Comparison of ENCODE assay signal across 9 cellular contexts in genomic region chr14:22837750-22838538, GRCh38. TPM values are rescaled to one million over a fixed set of nuclear protein-coding genes. Genes with fewer than 3 reads are reported as not detected.
A peak's percentile ranks its signal among the peaks of the same experiment; 100 is the strongest.
DNase-seq lines count a peak whose midpoint lies in the region; ATAC-seq, FAIRE-seq and TF ChIP-seq lines count a peak whose summit lies in the region.
"Had no signal": no experiment of that assay in that cellular context is flagged by ENCODE, and none has a peak within 500 bp of the region (broad histone marks: within the 10 kb centered on the region; RNA-seq: fewer than 3 reads in every experiment).

No MANE protein-coding gene starts in this region.

- no peak for FAIRE-seq in GM12892 (lab: Jason Lieb, UNC)
- no peak for FAIRE-seq in D721Med (lab: Jason Lieb, UNC)
- FAIRE-seq: H54 had no signal

- no peaks in the 10 kb centered on the region for H3K9me3 Mint-ChIP-seq in stimulated activated naive B cell treated with anti-CD40 and anti-IgM and Interleukin-4, amounts not matched to agents 10 μg/mL and 1 μg/mL and 100 μg/mL, for 72 hours

- H3K27me3 Mint-ChIP-seq in stimulated activated naive B cell treated with anti-CD40 and anti-IgM and Interleukin-4, amounts not matched to agents 10 μg/mL and 1 μg/mL and 100 μg/mL, for 72 hours = peaks cover 9 to 20% of the 10 kb centered on the region in 2 donors

- ATAC-seq in stimulated activated naive B cell treated with anti-CD40 and anti-IgM and Interleukin-4, amounts not matched to agents 10 μg/mL and 1 μg/mL and 100 μg/mL, for 72 hours (replicated peaks) = peak; percentile 10 to 12
- ATAC-seq in HG03354 (IDR thresholded peaks at IDR 0.05; ENCODE audit: poor library complexity, severe bottlenecking, unreplicated experiment) = no peak

- H3K4me3 ChIP-seq in iPS-20b (ENCODE audit: low read length) = peak overlapping the region; percentile 90

- H3K9me3 ChIP-seq in iPS-20b (ENCODE audit: insufficient read depth, low read depth, low read length) = no peaks in the 10 kb centered on the region

- TF ChIP-seq POLR2A in GM12892 (IDR thresholded peaks at IDR 0.05; ENCODE audit: low read depth, low read length) = no peak

- peaks cover 15 to 33% of the 10 kb centered on the region in 2 donors for H3K4me1 Mint-ChIP-seq in stimulated activated naive B cell treated with anti-CD40 and anti-IgM and Interleukin-4, amounts not matched to agents 10 μg/mL and 1 μg/mL and 100 μg/mL, for 72 hours

- peaks cover 37% of the 10 kb centered on the region for H3K36me3 ChIP-seq in iPS-20b (ENCODE audit: insufficient read depth, low read depth, low read length)

- peak overlapping the region; percentile 93 for H3K9ac ChIP-seq in iPS-20b (ENCODE audit: low read depth, low read length)

- peak overlapping the region; percentile 52 for H3K27ac ChIP-seq in iPS-20b (ENCODE audit: low read length)

- H3K4me3 Mint-ChIP-seq in stimulated activated naive B cell treated with anti-CD40 and anti-IgM and Interleukin-4, amounts not matched to agents 10 μg/mL and 1 μg/mL and 100 μg/mL, for 72 hours = peak overlapping the region; percentile 96 to 99

- H3K36me3 Mint-ChIP-seq in stimulated activated naive B cell treated with anti-CD40 and anti-IgM and Interleukin-4, amounts not matched to agents 10 μg/mL and 1 μg/mL and 100 μg/mL, for 72 hours = peaks cover 12 to 29% of the 10 kb centered on the region in 2 donors

- no peak overlapping the region for H3K27ac Mint-ChIP-seq in stimulated activated naive B cell treated with anti-CD40 and anti-IgM and Interleukin-4, amounts not matched to agents 10 μg/mL and 1 μg/mL and 100 μg/mL, for 72 hours

- peaks cover 20% of the 10 kb centered on the region; the same call in 1 of the 2 replicates for H3K4me1 ChIP-seq in iPS-20b (ENCODE audit: insufficient read depth, low read length)

- H3K27me3 ChIP-seq in iPS-20b (ENCODE audit: insufficient read depth, low read length) = peaks cover 14% of the 10 kb centered on the region; the same call in 1 of the 2 replicates

- TF ChIP-seq CTCF in D721Med (IDR thresholded peaks at IDR 0.05; ENCODE audit: insufficient read depth, missing control alignments) = no peak

- peak; percentile 39 for DNase-seq in HK-2 (ENCODE audit: unreplicated experiment)
- peak; percentile 64 for DNase-seq in astrocyte of the hippocampus (ENCODE audit: low read depth, low spot score)
- DNase-seq in stimulated activated naive B cell treated with anti-CD40 and anti-IgM and Interleukin-4, amounts not matched to agents 10 μg/mL and 1 μg/mL and 100 μg/mL, for 72 hours = no peak
- DNase-seq in GM12892 (ENCODE audit: insufficient read length) = no peak
- DNase-seq in NCI-H2227 (lab: John Stamatoyannopoulos, UW; ENCODE audit: unreplicated experiment) = no peak
- no peak for DNase-seq in D721Med (ENCODE audit: insufficient read length, low spot score)

RNA-seq across cellular contexts. Expression of gene MMP14, which starts 1.6 kb away (rescaled TPM):
- 0.74 TPM for polyA plus RNA-seq in GM12892 (2012; ENCODE audit: missing spikeins)

RNA-seq across cellular contexts. Expression of gene MRPL52, which starts 8.3 kb away (rescaled TPM):
- polyA plus RNA-seq in GM12892 (2012; ENCODE audit: missing spikeins) = 86.7 TPM

RNA-seq across cellular contexts. Expression of gene SLC7A7, which starts 22.7 kb away (rescaled TPM):
- 24.5 TPM for polyA plus RNA-seq in GM12892 (2012; ENCODE audit: missing spikeins)

RNA-seq across cellular contexts. Expression of gene LRP10, which starts 33.6 kb away (rescaled TPM):
- polyA plus RNA-seq in GM12892 (2012; ENCODE audit: missing spikeins) = 15.5 TPM

RNA-seq across cellular contexts. Expression of gene REM2, which starts 45.1 kb away (rescaled TPM):
- 0.98 TPM for polyA plus RNA-seq in GM12892 (2012; ENCODE audit: missing spikeins)

Comparison
In these comparisons a context has a peak if more than half of its experiments do, and no peak if none do; other contexts are left out.
1. DNase-seq: peak in HK-2 (single experiment) and astrocyte of the hippocampus (single experiment); none in stimulated activated naive B cell treated with anti-CD40 and anti-IgM and Interleukin-4, amounts not matched to agents 10 μg/mL and 1 μg/mL and 100 μg/mL, for 72 hours (single experiment), GM12892 (single experiment), NCI-H2227 (single experiment) and D721Med (single experiment).